Comparison of ENCODE assay signal across 9 cellular contexts in the genomic region with DNA sequence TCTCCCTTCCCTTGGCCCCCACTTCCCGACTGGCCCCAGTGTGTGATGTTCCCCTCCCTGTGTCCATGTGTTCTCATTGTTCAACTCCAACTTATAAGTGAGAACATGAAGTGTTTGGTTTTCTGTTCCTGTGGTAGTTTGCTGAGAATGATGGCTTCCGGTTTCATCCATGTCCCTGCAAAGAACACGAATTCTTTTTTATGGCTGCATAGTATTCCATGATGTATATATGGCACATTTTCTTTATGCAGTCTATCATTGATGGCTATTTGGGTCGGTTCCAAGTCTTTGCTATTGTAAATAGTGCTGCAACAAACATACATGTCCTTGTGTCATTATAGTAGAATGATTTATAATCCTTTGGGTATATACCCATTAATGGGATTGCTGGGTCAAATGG. TPM values are rescaled to one million over a fixed set of nuclear protein-coding genes. Genes with fewer than 3 reads are reported as not detected.
DNase-seq lines count a peak whose midpoint lies in the region; ATAC-seq, FAIRE-seq and TF ChIP-seq lines count a peak whose summit lies in the region.
"Not testable (repeated sequence)": the region's sequence is repeated elsewhere in the genome, so short reads cannot be mapped to it uniquely, and the experiment has no call there.
"Had no signal": no experiment of that assay in that cellular context is flagged by ENCODE, and none has a peak within 500 bp of the region (broad histone marks: within the 10 kb centered on the region; RNA-seq: fewer than 3 reads in every experiment).

No MANE protein-coding gene starts in this region.

- BruUV-seq in K562 (replicated peaks; lab: Mats Ljungman, UMichigan), result not testable (repeated sequence)

- H3K4me3 Mint-ChIP-seq in nephron; osteocyte (ENCODE audit: unreplicated experiment); type B pancreatic cell: not testable (repeated sequence)

- not testable (repeated sequence) for H3K79me2 ChIP-seq in K562 (ENCODE audit: control insufficient read depth, insufficient read depth, low read length)

- WGBS in K562 (ENCODE audit: insufficient coverage, low coverage, missing lambda C conversion rate), result 1% methylated on average over 4 of the region's 4 CpGs

- H3K36me3 ChIP-seq in HEK293 (ENCODE audit: control insufficient read depth in 2 of 2, insufficient read depth in 1 of 2, low read length in 2 of 2); K562 (ENCODE audit: control insufficient read depth, insufficient read depth, low read length): not testable (repeated sequence)

- H3K27ac Mint-ChIP-seq in nephron (peak overlapping the region; percentile 67 to 99 (median 96)), osteocyte (ENCODE audit: unreplicated experiment) (peak overlapping the region; percentile 27), type B pancreatic cell (peak overlapping the region; percentile 94)

- not testable (repeated sequence) for H3K4me2 ChIP-seq in K562 (ENCODE audit: insufficient read depth, low read length)

- H3K4me1 Mint-ChIP-seq in nephron (peaks cover 74% of the 10 kb centered on the region), osteocyte (ENCODE audit: unreplicated experiment) (peaks cover 60% of the 10 kb centered on the region), type B pancreatic cell (ENCODE audit: unreplicated experiment) (peaks cover 71% of the 10 kb centered on the region)

- in situ Hi-C loops in K562 (cut with MboI), result not testable (repeated sequence)

- not testable (repeated sequence) for H3K4me3 ChIP-seq in HEK293 (ENCODE audit: low read depth, low read length); K562

- not testable (repeated sequence) for TF ChIP-seq POLR2A in K562 (conservative IDR thresholded peaks at IDR 0.05)

- H3K9ac ChIP-seq in K562 (ENCODE audit: insufficient read depth in 1 of 2, low read depth in 2 of 2, low read length in 2 of 2), result not testable (repeated sequence)

- H3K9me1 ChIP-seq in K562 (ENCODE audit: control insufficient read depth, insufficient read depth, low read length), result not testable (repeated sequence)

- not testable (repeated sequence) for H3K27ac ChIP-seq in HEK293 (ENCODE audit: extremely low read depth, low read depth, low read length); K562 (ENCODE audit: extremely low read depth, low read depth, low read length)
- peak overlapping the region; percentile 94; the same call in 1 of the 2 replicates for H3K27ac ChIP-seq in VCaP

- not testable (repeated sequence) for DNase-seq in K562 (ENCODE audit: extremely low read depth in 1 of 4, low spot score in 3 of 4); osteocyte (ENCODE audit: extremely low spot score, unreplicated experiment); type B pancreatic cell (ENCODE audit: extremely low spot score, unreplicated experiment)

- CTCF ChIA-PET in HEK293 (lab: Yijun Ruan, JAX); K562 (lab: Yijun Ruan, JAX; ENCODE audit: low intra/inter-chr PET ratio): not testable (repeated sequence)

- peaks cover 16% of the 10 kb centered on the region for H3K4me1 ChIP-seq in HEK293 (ENCODE audit: control insufficient read depth, insufficient read depth, low read length)
- H3K4me1 ChIP-seq in K562 (replicated peaks in 1 of 2; ENCODE audit: control insufficient read depth in 2 of 2, insufficient read depth in 2 of 2, low read length in 2 of 2), result not testable (repeated sequence)

- not testable (repeated sequence) for FAIRE-seq in K562 (lab: Jason Lieb, UNC)

- not testable (repeated sequence) for H3K27me3 Mint-ChIP-seq in nephron (ENCODE audit: low read depth); osteocyte (ENCODE audit: unreplicated experiment); type B pancreatic cell

- not testable (repeated sequence) for H4K20me1 ChIP-seq in K562 (replicated peaks; ENCODE audit: control insufficient read depth, insufficient read depth, low read length)

- TF ChIP-seq EP300 in K562 (IDR thresholded peaks at IDR 0.05; ENCODE audit: low read length), result not testable (repeated sequence)

- intact Hi-C loops in K562 (cut with micrococcal nuclease), result not testable (repeated sequence)

- POLR2A ChIA-PET in HEK293 (lab: Yijun Ruan, JAX); K562 (lab: Yijun Ruan, JAX): not testable (repeated sequence)

- not testable (repeated sequence) for TF ChIP-seq RAD21 in K562 (CRISPR knock-in tag; conservative IDR thresholded peaks at IDR 0.05 in 1 of 2, IDR thresholded peaks at IDR 0.05 in 1 of 2)

- not testable (repeated sequence) for H3K36me3 Mint-ChIP-seq in nephron (ENCODE audit: low read depth); osteocyte (ENCODE audit: unreplicated experiment)
- H3K36me3 Mint-ChIP-seq in type B pancreatic cell, result peaks cover 13% of the 10 kb centered on the region

- H3K9me3 ChIP-seq in HEK293 (ENCODE audit: control insufficient read depth, insufficient read depth, low read depth, low read length); K562 (replicated peaks; ENCODE audit: control insufficient read depth, insufficient read depth, low read depth, low read length): not testable (repeated sequence)

- peaks cover 6 to 28% of the 10 kb centered on the region in 2 experiments for H3K27me3 ChIP-seq in K562 (ENCODE audit: control insufficient read depth in 2 of 2, insufficient read depth in 2 of 2, low read length in 2 of 2)

- TF ChIP-seq CTCF in HEK293 (tag by site-specific recombination; IDR thresholded peaks at IDR 0.05); VCaP (conservative IDR thresholded peaks at IDR 0.05); K562 (IDR thresholded peaks at IDR 0.05 in 2 of 3, conservative IDR thresholded peaks at IDR 0.05 in 1 of 3; ENCODE audit: insufficient read depth in 2 of 3, low read depth in 1 of 3, low read length in 3 of 3); nephron (IDR thresholded peaks at IDR 0.05; ENCODE audit: unreplicated experiment in 3 of 3); osteocyte (IDR thresholded peaks at IDR 0.05); type B pancreatic cell (conservative IDR thresholded peaks at IDR 0.05): not testable (repeated sequence)

- not testable (repeated sequence) for ATAC-seq in K562

- H3K9me3 Mint-ChIP-seq in nephron (peaks cover 14% of the 10 kb centered on the region), type B pancreatic cell (peaks cover 28% of the 10 kb centered on the region)
- not testable (repeated sequence) for H3K9me3 Mint-ChIP-seq in osteocyte (ENCODE audit: unreplicated experiment)

- H2AFZ ChIP-seq in K562 (ENCODE audit: low read depth, low read length), result not testable (repeated sequence)

TF ChIP-seq in HEK293, 187 proteins besides CTCF, POLR2A, EP300 and RAD21:
- peak; percentile 76 for TF ChIP-seq ZNF146 (tag by site-specific recombination; IDR thresholded peaks at IDR 0.05)

TF ChIP-seq in K562, 482 proteins besides CTCF, POLR2A, EP300 and RAD21:
- TF ChIP-seq ZNF146 (CRISPR knock-in tag; IDR thresholded peaks at IDR 0.05; ENCODE audit: unreplicated experiment), result peak; percentile 66

RNA-seq across cellular contexts. Expression of a gene that starts 35.4 kb away (rescaled TPM):
- not detected in 2 replicates for total RNA-seq in K562 (2011; cell fraction: chromatin; rRNA removed; ENCODE audit: low replicate concordance)
- total RNA-seq in K562 (2011; cell fraction: nucleolus; rRNA removed), result not detected in 2 replicates
- not detected in 2 replicates for total RNA-seq in K562 (2011; cell fraction: nucleoplasm; rRNA removed)
- total RNA-seq in K562 (2014; rRNA removed) (not detected in 2 replicates), K562 (2014; rRNA removed; fragmentation: Illumina TruSeq; extraction: Trizol) (not detected in 2 replicates), K562 (2015; rRNA removed; fragmentation: Illumina TruSeq; extraction: Trizol) (not detected in 2 replicates), K562 (2021) (0.07 and 0.13 TPM in 2 replicates), osteocyte (137 and 145 TPM in 2 replicates), type B pancreatic cell (ENCODE audit: low replicate concordance) (176 and 360 TPM in 2 replicates)
- polyA plus RNA-seq in K562 (2011; rRNA removed) (not detected in 2 replicates), K562 (2014; fragmentation: Illumina TruSeq; extraction: Trizol) (not detected in 2 replicates), K562 (2014; fragmentation: Nextera tagmentation; extraction: Ambion mirVana) (not detected), K562 (2014; rRNA removed) (not detected in 2 replicates)
- not detected in 2 replicates for polyA plus RNA-seq in K562 (2011; cell fraction: cytosol; rRNA removed)
- polyA plus RNA-seq in K562 (2011; cell fraction: nucleus; rRNA removed), result not detected in 2 replicates
- polyA plus RNA-seq in K562 (2012), result not detected in 2 replicates
- polyA minus RNA-seq in K562 (2011; rRNA and poly(A)+ RNA removed), result not detected in 2 replicates
- not detected in 2 replicates for polyA minus RNA-seq in K562 (2011; cell fraction: cytosol; rRNA and poly(A)+ RNA removed)
- polyA minus RNA-seq in K562 (2011; cell fraction: nucleus; rRNA and poly(A)+ RNA removed), result not detected in 2 replicates
- total RNA-seq: CD4-positive, CD25-positive, alpha-beta regulatory T cell; CD8-positive, alpha-beta T cell had no signal
- polyA plus RNA-seq: CD8-positive, alpha-beta memory T cell had no signal

Comparison
In these comparisons a context has a peak if more than half of its experiments do, and no peak if none do; other contexts are left out.
1. H3K27ac Mint-ChIP-seq: peak in every context shown above with its lines; median percentile 96 in nephron; 94 in type B pancreatic cell; 27 in osteocyte.
2. RNA of a gene that starts 35.4 kb away (total RNA-seq): 176 to 360 TPM in type B pancreatic cell and 137 to 145 TPM in osteocyte; 0.07 to 0.13 TPM in K562; every median in the first group is over 100 times any median in the second.